In genomic region chr6:104187616-104188015, GRCh38 we compare ENCODE assay signal across 30 cellular contexts.
"Had no signal": no experiment of that assay in that cellular context is flagged by ENCODE, and none has a peak within 500 bp of the region (broad histone marks: within the 10 kb centered on the region; RNA-seq: fewer than 3 reads in every experiment).

No MANE protein-coding gene starts in this region.

- H3K4me3 Mint-ChIP-seq: activated CD4-positive, alpha-beta memory T cell treated with anti-CD3 and anti-CD28 coated beads for 36 hours; activated T-cell treated with anti-CD3 and anti-CD28 coated beads, Interleukin-2, amount 50 U/mL, for 24 hours; effector memory CD8-positive, alpha-beta T cell; naive thymus-derived CD4-positive, alpha-beta T cell; stimulated activated naive B cell treated with anti-CD40 and anti-IgM and Interleukin-4, amounts not matched to agents 10 μg/mL and 1 μg/mL and 100 μg/mL, for 72 hours; T-helper 2 cell treated with Interferon-gamma antibody and Interleukin-4, amounts not matched to agents 5 μg/mL and 100 μg/mL, for 36 hours had no signal

- DNase-seq: activated CD4-positive, alpha-beta memory T cell treated with anti-CD3 and anti-CD28 coated beads for 36 hours; activated CD4-positive, alpha-beta T cell treated with anti-CD3 and anti-CD28 coated beads for 48 hours; activated CD8-positive, alpha-beta memory T cell treated with anti-CD3 and anti-CD28 coated beads, Interleukin-2, amount 50 U/mL, for 4 hours; activated gamma-delta T cell; activated naive CD4-positive, alpha-beta T cell treated with anti-CD3 and anti-CD28 coated beads, Interleukin-2, amount 50 U/mL, for 16 hours; activated T-cell treated with anti-CD3 and anti-CD28 coated beads, Interleukin-2, amount 50 U/mL, for 24 hours; amniotic stem cell; brain microvascular endothelial cell; caudate nucleus; cortex of kidney; effector memory CD8-positive, alpha-beta T cell; heart right ventricle; kidney; left colon; midbrain; naive thymus-derived CD4-positive, alpha-beta T cell; nucleus accumbens; psoas muscle; stimulated activated CD4-positive, alpha-beta T cell treated with anti-CD3 and anti-CD28 coated beads, Interleukin-15, amount 100 ng/mL, for 24 hours; stimulated activated CD4-positive, alpha-beta T cell treated with anti-CD3 and anti-CD28 coated beads, Interleukin-2, amount 100 ng/mL, for 24 hours; stimulated activated naive B cell treated with anti-CD40 and anti-IgM and Interleukin-4, amounts not matched to agents 10 μg/mL and 1 μg/mL and 100 μg/mL, for 72 hours; stomach; T-helper 1 cell; thyroid gland had no signal

- H3K36me3 Mint-ChIP-seq: activated CD4-positive, alpha-beta memory T cell treated with anti-CD3 and anti-CD28 coated beads for 36 hours; naive thymus-derived CD4-positive, alpha-beta T cell; stimulated activated naive B cell treated with anti-CD40 and anti-IgM and Interleukin-4, amounts not matched to agents 10 μg/mL and 1 μg/mL and 100 μg/mL, for 72 hours had no signal

- FAIRE-seq: astrocyte, kidney had no signal

- H3K27me3 Mint-ChIP-seq: activated CD4-positive, alpha-beta memory T cell treated with anti-CD3 and anti-CD28 coated beads for 36 hours; activated T-cell treated with anti-CD3 and anti-CD28 coated beads, Interleukin-2, amount 50 U/mL, for 24 hours; effector memory CD8-positive, alpha-beta T cell; naive thymus-derived CD4-positive, alpha-beta T cell; stimulated activated naive B cell treated with anti-CD40 and anti-IgM and Interleukin-4, amounts not matched to agents 10 μg/mL and 1 μg/mL and 100 μg/mL, for 72 hours had no signal

- H3K79me2 ChIP-seq: parathyroid adenoma had no signal

- H2AFZ ChIP-seq: parathyroid adenoma had no signal

- H3K4me1 ChIP-seq: foreskin keratinocyte, heart right ventricle, parathyroid adenoma, psoas muscle, stomach, thyroid gland had no signal

- H3K36me3 ChIP-seq: brain microvascular endothelial cell, heart right ventricle, stomach, thyroid gland had no signal

- H3K4me1 Mint-ChIP-seq: naive thymus-derived CD4-positive, alpha-beta T cell; stimulated activated naive B cell treated with anti-CD40 and anti-IgM and Interleukin-4, amounts not matched to agents 10 μg/mL and 1 μg/mL and 100 μg/mL, for 72 hours had no signal

- H3K9me3 ChIP-seq: psoas muscle had no signal

- H3K9ac ChIP-seq: parathyroid adenoma had no signal

- H3K27me3 ChIP-seq: brain microvascular endothelial cell, foreskin keratinocyte, heart right ventricle, stomach, thyroid gland had no signal

- H3K4me2 ChIP-seq: smooth muscle cell had no signal

- H3K27ac ChIP-seq: brain microvascular endothelial cell, foreskin keratinocyte, heart right ventricle, parathyroid adenoma, psoas muscle, stomach, thyroid gland, VCaP had no signal

- H3K4me3 ChIP-seq: heart right ventricle, psoas muscle, smooth muscle cell, stomach, thyroid gland had no signal

- H3K27ac Mint-ChIP-seq: activated CD4-positive, alpha-beta memory T cell treated with anti-CD3 and anti-CD28 coated beads for 36 hours; activated T-cell treated with anti-CD3 and anti-CD28 coated beads, Interleukin-2, amount 50 U/mL, for 24 hours; effector memory CD8-positive, alpha-beta T cell; naive thymus-derived CD4-positive, alpha-beta T cell; stimulated activated naive B cell treated with anti-CD40 and anti-IgM and Interleukin-4, amounts not matched to agents 10 μg/mL and 1 μg/mL and 100 μg/mL, for 72 hours; T-helper 2 cell treated with Interferon-gamma antibody and Interleukin-4, amounts not matched to agents 5 μg/mL and 100 μg/mL, for 36 hours had no signal
